In the genomic region with DNA sequence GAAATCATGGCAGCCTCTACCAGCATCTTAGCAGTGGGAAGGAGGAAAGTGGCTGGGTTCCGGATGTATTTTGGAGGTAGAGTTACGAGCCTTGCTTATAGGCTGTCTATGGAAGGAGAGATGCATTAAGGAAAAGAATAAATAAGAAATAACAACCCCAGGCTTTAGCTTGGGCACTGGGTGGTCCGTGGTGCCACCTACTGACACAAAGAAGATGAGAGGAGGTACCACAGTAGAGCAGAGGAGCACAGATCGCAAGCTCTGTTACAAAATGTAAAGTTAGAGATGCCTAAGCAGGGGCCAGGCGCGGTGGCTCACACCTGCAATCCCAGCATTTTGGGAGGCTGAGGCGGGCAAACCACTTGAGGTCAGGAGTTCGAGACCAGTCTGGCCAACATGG, we compare ENCODE assay signal across 26 cellular contexts.
DNase-seq lines count a peak whose midpoint lies in the region; ATAC-seq, FAIRE-seq and TF ChIP-seq lines count a peak whose summit lies in the region.
"Had no signal": no experiment of that assay in that cellular context is flagged by ENCODE, and none has a peak within 500 bp of the region (broad histone marks: within the 10 kb centered on the region; RNA-seq: fewer than 3 reads in every experiment).

No MANE protein-coding gene starts in this region.

- H3K4me3 ChIP-seq in HCT116 (replicated peaks in 1 of 2; ENCODE audit: low read depth in 1 of 2, low read length in 2 of 2) (no peak overlapping the region), SJCRH30 (no peak overlapping the region), H1 (ENCODE audit: extremely low read depth in 1 of 4, insufficient read depth in 2 of 4, low read depth in 3 of 4, low read length in 4 of 4) (no peak overlapping the region), vagina (no peak overlapping the region)
- H3K4me3 ChIP-seq: gastroesophageal sphincter, GM12878, thoracic aorta had no signal

- 90% methylated on average over 8 of the region's 8 CpGs; no CpG with 5 or more reads in 1 of the 2 experiments for WGBS in H1 (ENCODE audit: extremely low coverage in 1 of 2, insufficient coverage in 1 of 2, insufficient read length in 1 of 2, insufficient replicate concordance in 2 of 2, low coverage in 1 of 2, low lambda C conversion rate in 2 of 2, missing lambda C conversion rate in 1 of 2), 2 experiments

- no peak for DNase-seq in HCT116 (ENCODE audit: low read depth, low spot score)
- peak; percentile 19 to 42 for DNase-seq in SJCRH30
- no peak for DNase-seq in H1 (ENCODE audit: low read depth in 1 of 2, low spot score in 2 of 2)
- no peak for DNase-seq in osteocyte (ENCODE audit: extremely low spot score, unreplicated experiment)
- DNase-seq in HEK293T (ENCODE audit: extremely low spot score) = no peak
- DNase-seq in vagina (ENCODE audit: extremely low spot score in 2 of 2) = no peak
- DNase-seq in G401 (ENCODE audit: low spot score) = no peak
- DNase-seq: activated CD4-positive, alpha-beta T cell treated with anti-CD3 and anti-CD28 coated beads, Interleukin-2, amount 50 U/mL, for 1 hour; activated T-cell treated with anti-CD3 and anti-CD28 coated beads, Interleukin-2, amount 50 U/mL, for 24 hours; CD4-positive, alpha-beta memory T cell; effector memory CD4-positive, alpha-beta T cell; EL; IMR-90; mammary epithelial cell; NCI-H1048; NCI-H82; right cardiac atrium; stimulated activated CD4-positive, alpha-beta T cell treated with anti-CD3 and anti-CD28 coated beads, Interleukin-2, amount 100 ng/mL, for 24 hours had no signal

- no peak overlapping the region for H3K56ac ChIP-seq in H1 (replicated peaks; ENCODE audit: insufficient read length, low read depth, low read length)

- CTCF ChIA-PET in HCT116 (lab: Charles Lee) (interaction anchor here (1.1 kb wide), 1 partner anchor 114 kb away, joined by 3 read pairs; no protein-coding TSS in a partner anchor), H1 (lab: Charles Lee; ENCODE audit: partially characterized antibody) (interaction anchor here (0.8 to 1.9 kb wide), 9 partner anchors 9 to 267 kb away, joined by 3 to 13 read pairs (median 3); a partner anchor contains a TSS), HEK293T (lab: Yijun Ruan, JAX) (no interaction called here)

- no peak for FAIRE-seq in H1 (lab: Jason Lieb, UNC)
- FAIRE-seq: GM12878, H54 had no signal

- no peak overlapping the region for H3K4me2 ChIP-seq in HCT116 (ENCODE audit: low read length)
- H3K4me2 ChIP-seq in H1 (ENCODE audit: insufficient read depth in 1 of 2, low read depth in 2 of 2, low read length in 2 of 2) = no peak overlapping the region

- ATAC-seq in HCT116 (0 out of 2 replicates have a peak, but pooled peaks have one; percentile 38), HG02981 (IDR thresholded peaks at IDR 0.05; ENCODE audit: unreplicated experiment) (no peak)
- ATAC-seq: activated naive CD4-positive, alpha-beta T cell treated with anti-CD3 and anti-CD28 coated beads, Interleukin-2, amount 50 U/mL, for 72 hours; gastroesophageal sphincter; GM12878; right cardiac atrium; Right ventricle myocardium inferior had no signal

- 0 out of 6 replicates have a peak, but pooled peaks of 1 of the 3 experiments have one; percentile 9 for TF ChIP-seq CTCF in HCT116 (IDR thresholded peaks at IDR 0.05 in 2 of 3, conservative IDR thresholded peaks at IDR 0.05 in 1 of 3; ENCODE audit: borderline replicate concordance in 1 of 3, insufficient read depth in 1 of 3, low read depth in 2 of 3, low read length in 2 of 3)
- TF ChIP-seq CTCF in H1 (IDR thresholded peaks at IDR 0.05; ENCODE audit: control extremely low read depth in 1 of 3, insufficient read depth in 1 of 3, low read depth in 1 of 3, low read length in 3 of 3) = peak; percentile 19 to 37 (median 30)
- peak; percentile 50 for TF ChIP-seq CTCF in osteocyte (IDR thresholded peaks at IDR 0.05)
- no peak for TF ChIP-seq CTCF in vagina (IDR thresholded peaks at IDR 0.05)

- POLR2A ChIA-PET in HCT116 (lab: Charles Lee) (no interaction called here), H1 (lab: Charles Lee; ENCODE audit: partially characterized antibody) (interaction anchor here (0.7 kb wide), 1 partner anchor 39 kb away, joined by 3 read pairs; no protein-coding TSS in a partner anchor), HEK293T (lab: Yijun Ruan, JAX) (no interaction called here)

- no peak overlapping the region for H3K23ac ChIP-seq in H1 (ENCODE audit: insufficient read length)

- H2BK15ac ChIP-seq in H1 (ENCODE audit: low read length) = no peak overlapping the region

- RAD21 ChIA-PET in HCT116 (lab: Charles Lee; ENCODE audit: low non-redundant PET in 1 of 2, low total read pairs in 2 of 2, uncharacterized antibody in 2 of 2, unreplicated experiment in 2 of 2) = no interaction called here

- H3K36me3 ChIP-seq in HCT116 (ENCODE audit: control insufficient read depth in 1 of 2, insufficient read depth in 2 of 2, low read length in 2 of 2) (no peaks in the 10 kb centered on the region), SJCRH30 (peaks cover 6% of the 10 kb centered on the region; the same call in 1 of the 2 replicates), H1 (ENCODE audit: control insufficient read depth in 2 of 4, insufficient read depth in 4 of 4, low read length in 3 of 4) (no peaks in the 10 kb centered on the region), vagina (peaks cover 0 to 22% of the 10 kb centered on the region in 2 donors)

- H2BK120ac ChIP-seq in H1 (replicated peaks; ENCODE audit: low read depth, low read length) = no peak overlapping the region

- no peak overlapping the region for H3K27ac Mint-ChIP-seq in osteocyte (ENCODE audit: unreplicated experiment)
- H3K27ac Mint-ChIP-seq: activated naive CD4-positive, alpha-beta T cell treated with anti-CD3 and anti-CD28 coated beads, Interleukin-2, amount 50 U/mL, for 72 hours; activated T-cell treated with anti-CD3 and anti-CD28 coated beads, Interleukin-2, amount 50 U/mL, for 24 hours; T-helper 2 cell treated with Interferon-gamma antibody and Interleukin-4, amounts not matched to agents 5 μg/mL and 100 μg/mL, for 36 hours had no signal

- H3K9ac ChIP-seq in HCT116 (ENCODE audit: low read length) = no peak overlapping the region
- H3K9ac ChIP-seq in H1 (replicated peaks in 1 of 4; ENCODE audit: extremely low read depth in 1 of 4, low read depth in 3 of 4, low read length in 3 of 4) = no peak overlapping the region

- intact Hi-C loops in HCT116 (cut with micrococcal nuclease) = loop anchor here (10.0 kb wide), 1 partner anchor 504 kb away; no protein-coding TSS in a partner anchor
- intact Hi-C loops in vagina (cut with DNase I) = no loop called here

- H4K5ac ChIP-seq in H1 (ENCODE audit: insufficient read length, low read depth, low read length) = no peak overlapping the region

- H3K9me3 Mint-ChIP-seq in osteocyte (ENCODE audit: unreplicated experiment) = no peaks in the 10 kb centered on the region
- H3K9me3 Mint-ChIP-seq: activated naive CD4-positive, alpha-beta T cell treated with anti-CD3 and anti-CD28 coated beads, Interleukin-2, amount 50 U/mL, for 72 hours; activated T-cell treated with anti-CD3 and anti-CD28 coated beads, Interleukin-2, amount 50 U/mL, for 24 hours; CD4-positive, alpha-beta memory T cell; T-helper 2 cell treated with Interferon-gamma antibody and Interleukin-4, amounts not matched to agents 5 μg/mL and 100 μg/mL, for 36 hours had no signal

- BruUV-seq in HCT116 (replicated peaks; lab: Mats Ljungman, UMichigan) = no TSS peak

- H4K91ac ChIP-seq in H1 (replicated peaks; ENCODE audit: insufficient read length, low read length) = no peak overlapping the region

- H3K4me1 ChIP-seq in HCT116 (ENCODE audit: control insufficient read depth in 1 of 2, insufficient read depth in 2 of 2, low read length in 2 of 2) (no peaks in the 10 kb centered on the region), SJCRH30 (no peaks in the 10 kb centered on the region), H1 (replicated peaks in 1 of 4; ENCODE audit: control insufficient read depth in 3 of 4, insufficient read depth in 4 of 4, low read length in 3 of 4) (no peaks in the 10 kb centered on the region), vagina (no peaks in the 10 kb centered on the region)
- H3K4me1 ChIP-seq: gastroesophageal sphincter had no signal

- no peak for TF ChIP-seq POLR2A in HCT116 (IDR thresholded peaks at IDR 0.05; ENCODE audit: borderline replicate concordance, extremely low read depth, insufficient read depth, insufficient read length)
- no peak for TF ChIP-seq POLR2A in H1 (IDR thresholded peaks at IDR 0.05; ENCODE audit: control extremely low read depth in 1 of 2, low read depth in 2 of 2, low read length in 2 of 2)
- TF ChIP-seq POLR2A in vagina (IDR thresholded peaks at IDR 0.05) = no peak

- H3K27ac ChIP-seq in HCT116 (ENCODE audit: low read depth, low read length) = no peak overlapping the region
- H3K27ac ChIP-seq in SJCRH30 = no peak overlapping the region
- no peak overlapping the region for H3K27ac ChIP-seq in H1 (ENCODE audit: low read depth, low read length)
- H3K27ac ChIP-seq in vagina = no peak overlapping the region
- H3K27ac ChIP-seq: gastroesophageal sphincter, thoracic aorta had no signal

- H3K9me2 ChIP-seq in HCT116 (ENCODE audit: insufficient read depth) = no peaks in the 10 kb centered on the region

- H3K79me1 ChIP-seq in H1 (ENCODE audit: low read depth, low read length) = no peaks in the 10 kb centered on the region

- no peak overlapping the region for H2BK12ac ChIP-seq in H1 (ENCODE audit: low read depth, low read length)

- no peaks in the 10 kb centered on the region for H3K4me1 Mint-ChIP-seq in osteocyte (ENCODE audit: unreplicated experiment)
- H3K4me1 Mint-ChIP-seq: CD4-positive, alpha-beta memory T cell had no signal

- no peak overlapping the region for H2AK5ac ChIP-seq in H1 (ENCODE audit: low read depth, low read length)

- H3K27me3 ChIP-seq in HCT116 (ENCODE audit: insufficient read depth, low read length) (no peaks in the 10 kb centered on the region), SJCRH30 (no peaks in the 10 kb centered on the region), H1 (replicated peaks in 1 of 4; ENCODE audit: control insufficient read depth in 3 of 4, extremely low read depth in 1 of 4, insufficient read depth in 3 of 4, low read length in 3 of 4) (no peaks in the 10 kb centered on the region), vagina (no peaks in the 10 kb centered on the region)
- H3K27me3 ChIP-seq: gastroesophageal sphincter had no signal

- H3K9me3 ChIP-seq in HCT116 (ENCODE audit: control insufficient read depth in 1 of 2, insufficient read depth in 1 of 2, low read depth in 1 of 2, low read length in 2 of 2) = no peaks in the 10 kb centered on the region
- no peaks in the 10 kb centered on the region for H3K9me3 ChIP-seq in SJCRH30 (replicated peaks)
- no peaks in the 10 kb centered on the region for H3K9me3 ChIP-seq in H1 (ENCODE audit: insufficient read depth in 2 of 2, low read depth in 1 of 2, low read length in 1 of 2)
- no peaks in the 10 kb centered on the region for H3K9me3 ChIP-seq in vagina
- H3K9me3 ChIP-seq: gastroesophageal sphincter, thoracic aorta had no signal

- H4K8ac ChIP-seq in H1 (ENCODE audit: extremely low read depth, insufficient read depth, low read length) = no peak overlapping the region

- H3K4me3 Mint-ChIP-seq in osteocyte (ENCODE audit: unreplicated experiment) = no peak overlapping the region
- H3K4me3 Mint-ChIP-seq: activated T-cell treated with anti-CD3 and anti-CD28 coated beads, Interleukin-2, amount 50 U/mL, for 24 hours; CD4-positive, alpha-beta memory T cell; T-helper 2 cell treated with Interferon-gamma antibody and Interleukin-4, amounts not matched to agents 5 μg/mL and 100 μg/mL, for 36 hours had no signal

- H2AFZ ChIP-seq in HCT116 (ENCODE audit: low read depth, low read length, poor library complexity, severe bottlenecking) (no peak overlapping the region), H1 (ENCODE audit: low read length) (no peak overlapping the region)

- no peak overlapping the region for H3K14ac ChIP-seq in H1 (ENCODE audit: insufficient read length)

- no peak overlapping the region for H2BK5ac ChIP-seq in H1 (ENCODE audit: low read depth, low read length)

- TF ChIP-seq RAD21 in HCT116 (IDR thresholded peaks at IDR 0.05; ENCODE audit: low read depth) (peak; percentile 42), H1 (IDR thresholded peaks at IDR 0.05 in 1 of 2, conservative IDR thresholded peaks at IDR 0.05 in 1 of 2; ENCODE audit: low read depth in 2 of 2, low read length in 2 of 2) (peak; percentile 66 to 69)

- no peaks in the 10 kb centered on the region for H3K79me2 ChIP-seq in HCT116 (ENCODE audit: insufficient read depth, low read length)
- H3K79me2 ChIP-seq in H1 (ENCODE audit: control insufficient read depth in 1 of 2, insufficient read depth in 2 of 2, low read length in 2 of 2) = no peaks in the 10 kb centered on the region

- TF ChIP-seq EP300 in H1 (IDR thresholded peaks at IDR 0.05; ENCODE audit: borderline replicate concordance in 1 of 2, low read depth in 2 of 2, low read length in 2 of 2) = no peak

- H2BK20ac ChIP-seq in H1 (ENCODE audit: low read length) = no peak overlapping the region

- in situ Hi-C loops in G401 (cut with HindIII; ENCODE audit: low sequenced_read_pairs) = no loop called here

- H3K4ac ChIP-seq in H1 (replicated peaks; ENCODE audit: insufficient read length, low read depth, low read length) = no peak overlapping the region

- H3K36me3 Mint-ChIP-seq in osteocyte (ENCODE audit: unreplicated experiment) = peaks cover 43% of the 10 kb centered on the region

- H3K18ac ChIP-seq in H1 (ENCODE audit: extremely low read depth, low read length) = no peak overlapping the region

- H4K20me1 ChIP-seq in HCT116 (ENCODE audit: insufficient read depth) (no peaks in the 10 kb centered on the region), H1 (replicated peaks in 1 of 2; ENCODE audit: control insufficient read depth in 1 of 2, insufficient read depth in 2 of 2, low read length in 2 of 2) (no peaks in the 10 kb centered on the region)

- H3K27me3 Mint-ChIP-seq in osteocyte (ENCODE audit: unreplicated experiment) = no peaks in the 10 kb centered on the region
- H3K27me3 Mint-ChIP-seq: activated T-cell treated with anti-CD3 and anti-CD28 coated beads, Interleukin-2, amount 50 U/mL, for 24 hours; CD4-positive, alpha-beta memory T cell had no signal

- H3K23me2 ChIP-seq in H1 (ENCODE audit: low read depth, low read length) = no peaks in the 10 kb centered on the region

Comparison
In these comparisons a context has a peak if more than half of its experiments do, and no peak if none do; other contexts are left out.
1. DNase-seq: peak in SJCRH30 (2 of 2); none in HCT116 (single experiment), H1 (0 of 2), osteocyte (single experiment), HEK293T (single experiment), vagina (0 of 2) and G401 (single experiment).
2. CTCF ChIP-seq: peak in H1 (3 of 3) and osteocyte (single experiment); none in vagina (0 of 3).